Comparison of ENCODE assay signal across 8 cellular contexts in the genomic region with DNA sequence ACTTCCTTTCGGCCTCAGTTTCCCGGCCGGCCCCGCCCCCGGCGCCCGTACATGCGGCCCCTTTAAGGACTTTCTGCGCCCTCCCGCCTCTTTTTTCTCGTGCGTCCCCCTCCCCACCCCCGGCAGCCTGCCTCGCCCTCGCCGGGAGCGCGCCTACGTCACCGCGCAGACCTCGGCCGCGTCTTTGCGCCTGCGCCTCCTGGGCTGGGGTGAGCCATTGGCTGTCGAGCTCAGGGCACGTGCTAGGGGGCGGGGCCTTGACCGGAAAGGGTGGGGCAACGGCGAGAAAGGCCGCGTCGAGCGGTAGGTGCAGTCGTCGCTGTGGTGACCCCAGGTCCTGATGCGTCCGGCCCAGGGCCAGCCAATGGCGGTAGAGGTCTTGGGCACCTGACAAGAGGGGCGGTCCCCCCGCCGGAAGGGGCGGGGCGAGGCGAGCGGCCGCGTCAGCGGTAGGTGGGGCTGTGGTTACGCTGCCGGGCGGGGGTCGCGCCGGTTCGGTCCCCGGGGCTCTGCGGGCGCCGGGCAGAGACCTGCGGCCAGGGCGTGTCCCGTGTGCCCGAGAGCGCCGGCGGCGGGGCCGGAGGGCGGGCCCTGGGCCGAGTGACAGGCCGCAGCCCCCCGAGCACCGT. TPM values are rescaled to one million over a fixed set of nuclear protein-coding genes. Genes with fewer than 3 reads are reported as not detected.
A peak's percentile ranks its signal among the peaks of the same experiment; 100 is the strongest.
DNase-seq lines count a peak whose midpoint lies in the region; ATAC-seq and TF ChIP-seq lines count a peak whose summit lies in the region.

A gene with protein sequence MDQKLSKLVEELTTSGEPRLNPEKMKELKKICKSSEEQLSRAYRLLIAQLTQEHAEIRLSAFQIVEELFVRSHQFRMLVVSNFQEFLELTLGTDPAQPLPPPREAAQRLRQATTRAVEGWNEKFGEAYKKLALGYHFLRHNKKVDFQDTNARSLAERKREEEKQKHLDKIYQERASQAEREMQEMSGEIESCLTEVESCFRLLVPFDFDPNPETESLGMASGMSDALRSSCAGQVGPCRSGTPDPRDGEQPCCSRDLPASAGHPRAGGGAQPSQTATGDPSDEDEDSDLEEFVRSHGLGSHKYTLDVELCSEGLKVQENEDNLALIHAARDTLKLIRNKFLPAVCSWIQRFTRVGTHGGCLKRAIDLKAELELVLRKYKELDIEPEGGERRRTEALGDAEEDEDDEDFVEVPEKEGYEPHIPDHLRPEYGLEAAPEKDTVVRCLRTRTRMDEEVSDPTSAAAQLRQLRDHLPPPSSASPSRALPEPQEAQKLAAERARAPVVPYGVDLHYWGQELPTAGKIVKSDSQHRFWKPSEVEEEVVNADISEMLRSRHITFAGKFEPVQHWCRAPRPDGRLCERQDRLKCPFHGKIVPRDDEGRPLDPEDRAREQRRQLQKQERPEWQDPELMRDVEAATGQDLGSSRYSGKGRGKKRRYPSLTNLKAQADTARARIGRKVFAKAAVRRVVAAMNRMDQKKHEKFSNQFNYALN (plus strand): TSS at position 428 of the 629 bp plus-strand sequence. CDS start 884 bp downstream, outside the sequence.

- under 1% methylated on average over 76 of the region's 76 CpGs for WGBS in liver

- peak within 1 kb of the TSS; percentile 79 to 91 (median 89) for H3K4me3 ChIP-seq in liver (ENCODE audit: low read depth in 1 of 3, low read length in 3 of 3)

- intact Hi-C loops in CD14-positive monocyte (cut with micrococcal nuclease), result loop anchor here (2.0 to 10.0 kb wide), 10 partner anchors 46 to 658 kb away; a partner anchor contains a TSS

- H3K4me1 Mint-ChIP-seq in CD14-positive monocyte, result peaks cover 33% of the 10 kb centered on the region

- DNase-seq in CD14-positive monocyte (ENCODE audit: low spot score), result peak; percentile 100
- DNase-seq in NCI-H82 (lab: John Stamatoyannopoulos, UW), result peak; percentile 99
- DNase-seq in activated CD4-positive, alpha-beta T cell treated with anti-CD3 and anti-CD28 coated beads, Interleukin-2, amount 50 U/mL, for 48 hours, result peak; percentile 100
- peak; percentile 99 to 100 for DNase-seq in dermis microvascular lymphatic vessel endothelial cell (ENCODE audit: low read depth in 2 of 2)
- peak; percentile 100 for DNase-seq in stimulated activated CD4-positive, alpha-beta T cell treated with anti-CD3 and anti-CD28 coated beads, Interleukin-4, amount 100 ng/mL, for 24 hours

- TF ChIP-seq CTCF in CD14-positive monocyte (IDR thresholded peaks at IDR 0.05) (no peak), liver (IDR thresholded peaks at IDR 0.05; ENCODE audit: low read depth, low read length, missing input control) (peak; percentile 1)

- ATAC-seq in GM19397 (IDR thresholded peaks at IDR 0.05; ENCODE audit: unreplicated experiment), result peak; percentile 93
- ATAC-seq in HG03571 (IDR thresholded peaks at IDR 0.05; ENCODE audit: unreplicated experiment), result peak; percentile 88

- H3K27me3 Mint-ChIP-seq in CD14-positive monocyte (ENCODE audit: low read depth in 3 of 3), result peaks cover 0 to 2% (median 0%) of the 10 kb centered on the region in 3 donors

- H3K9me3 ChIP-seq in liver (ENCODE audit: control insufficient read depth in 4 of 4, low read length in 3 of 4), result no peaks in the 10 kb centered on the region

- TF ChIP-seq RAD21 in liver (IDR thresholded peaks at IDR 0.05), result no peak

- H3K27me3 ChIP-seq in liver (ENCODE audit: control insufficient read depth in 4 of 4, insufficient read depth in 4 of 4, low read length in 3 of 4), result no peaks in the 10 kb centered on the region

- H3K27ac ChIP-seq in liver (ENCODE audit: low read depth in 1 of 2, low read length in 2 of 2), result peak within 1 kb of the TSS; percentile 95 to 98

- peaks cover 19 to 41% of the 10 kb centered on the region in 2 donors for H3K36me3 Mint-ChIP-seq in CD14-positive monocyte

- no peaks in the 10 kb centered on the region for H3K36me3 ChIP-seq in liver (ENCODE audit: control insufficient read depth in 4 of 4, insufficient read depth in 3 of 4, low read depth in 1 of 4, low read length in 3 of 4)

- peaks cover 0 to 15% (median 2%) of the 10 kb centered on the region in 7 donors for H3K9me3 Mint-ChIP-seq in CD14-positive monocyte

- peak within 1 kb of the TSS; percentile 90 to 94 for H3K4me3 Mint-ChIP-seq in CD14-positive monocyte

- H3K27ac Mint-ChIP-seq in CD14-positive monocyte, result peak within 1 kb of the TSS; percentile 93 to 98 (median 97)

- H3K9ac ChIP-seq in liver (ENCODE audit: low read depth in 1 of 2, low read length in 2 of 2), result peak within 1 kb of the TSS; percentile 84 to 92

- H3K4me1 ChIP-seq in liver (ENCODE audit: control insufficient read depth in 4 of 4, insufficient read depth in 4 of 4, low read length in 3 of 4), result peaks cover 7 to 26% (median 16%) of the 10 kb centered on the region in 4 donors

TF ChIP-seq in liver, 16 proteins besides CTCF, POLR2A, EP300 and RAD21:
- TF ChIP-seq, protein P1, sequence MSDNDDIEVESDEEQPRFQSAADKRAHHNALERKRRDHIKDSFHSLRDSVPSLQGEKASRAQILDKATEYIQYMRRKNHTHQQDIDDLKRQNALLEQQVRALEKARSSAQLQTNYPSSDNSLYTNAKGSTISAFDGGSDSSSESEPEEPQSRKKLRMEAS (IDR thresholded peaks at IDR 0.05), result no peak
- TF ChIP-seq JUND (IDR thresholded peaks at IDR 0.05), result no peak
- TF ChIP-seq TAF1 (conservative IDR thresholded peaks at IDR 0.05), result no peak
- TF ChIP-seq HNF4A (conservative IDR thresholded peaks at IDR 0.05), result no peak
- peak; percentile 16 for TF ChIP-seq NR2F2 (IDR thresholded peaks at IDR 0.05)
- TF ChIP-seq, protein P2, sequence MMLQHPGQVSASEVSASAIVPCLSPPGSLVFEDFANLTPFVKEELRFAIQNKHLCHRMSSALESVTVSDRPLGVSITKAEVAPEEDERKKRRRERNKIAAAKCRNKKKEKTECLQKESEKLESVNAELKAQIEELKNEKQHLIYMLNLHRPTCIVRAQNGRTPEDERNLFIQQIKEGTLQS (IDR thresholded peaks at IDR 0.05), result no peak
- TF ChIP-seq FOXA2 (IDR thresholded peaks at IDR 0.05), result no peak
- TF ChIP-seq FOXA1 (IDR thresholded peaks at IDR 0.05), result no peak
- TF ChIP-seq, protein P3, sequence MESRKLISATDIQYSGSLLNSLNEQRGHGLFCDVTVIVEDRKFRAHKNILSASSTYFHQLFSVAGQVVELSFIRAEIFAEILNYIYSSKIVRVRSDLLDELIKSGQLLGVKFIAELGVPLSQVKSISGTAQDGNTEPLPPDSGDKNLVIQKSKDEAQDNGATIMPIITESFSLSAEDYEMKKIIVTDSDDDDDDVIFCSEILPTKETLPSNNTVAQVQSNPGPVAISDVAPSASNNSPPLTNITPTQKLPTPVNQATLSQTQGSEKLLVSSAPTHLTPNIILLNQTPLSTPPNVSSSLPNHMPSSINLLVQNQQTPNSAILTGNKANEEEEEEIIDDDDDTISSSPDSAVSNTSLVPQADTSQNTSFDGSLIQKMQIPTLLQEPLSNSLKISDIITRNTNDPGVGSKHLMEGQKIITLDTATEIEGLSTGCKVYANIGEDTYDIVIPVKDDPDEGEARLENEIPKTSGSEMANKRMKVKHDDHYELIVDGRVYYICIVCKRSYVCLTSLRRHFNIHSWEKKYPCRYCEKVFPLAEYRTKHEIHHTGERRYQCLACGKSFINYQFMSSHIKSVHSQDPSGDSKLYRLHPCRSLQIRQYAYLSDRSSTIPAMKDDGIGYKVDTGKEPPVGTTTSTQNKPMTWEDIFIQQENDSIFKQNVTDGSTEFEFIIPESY (IDR thresholded peaks at IDR 0.05), result no peak
- peak; percentile 85 for TF ChIP-seq SP1 (IDR thresholded peaks at IDR 0.05)
- TF ChIP-seq HNF4G (IDR thresholded peaks at IDR 0.05), result no peak
- TF ChIP-seq, protein P4, sequence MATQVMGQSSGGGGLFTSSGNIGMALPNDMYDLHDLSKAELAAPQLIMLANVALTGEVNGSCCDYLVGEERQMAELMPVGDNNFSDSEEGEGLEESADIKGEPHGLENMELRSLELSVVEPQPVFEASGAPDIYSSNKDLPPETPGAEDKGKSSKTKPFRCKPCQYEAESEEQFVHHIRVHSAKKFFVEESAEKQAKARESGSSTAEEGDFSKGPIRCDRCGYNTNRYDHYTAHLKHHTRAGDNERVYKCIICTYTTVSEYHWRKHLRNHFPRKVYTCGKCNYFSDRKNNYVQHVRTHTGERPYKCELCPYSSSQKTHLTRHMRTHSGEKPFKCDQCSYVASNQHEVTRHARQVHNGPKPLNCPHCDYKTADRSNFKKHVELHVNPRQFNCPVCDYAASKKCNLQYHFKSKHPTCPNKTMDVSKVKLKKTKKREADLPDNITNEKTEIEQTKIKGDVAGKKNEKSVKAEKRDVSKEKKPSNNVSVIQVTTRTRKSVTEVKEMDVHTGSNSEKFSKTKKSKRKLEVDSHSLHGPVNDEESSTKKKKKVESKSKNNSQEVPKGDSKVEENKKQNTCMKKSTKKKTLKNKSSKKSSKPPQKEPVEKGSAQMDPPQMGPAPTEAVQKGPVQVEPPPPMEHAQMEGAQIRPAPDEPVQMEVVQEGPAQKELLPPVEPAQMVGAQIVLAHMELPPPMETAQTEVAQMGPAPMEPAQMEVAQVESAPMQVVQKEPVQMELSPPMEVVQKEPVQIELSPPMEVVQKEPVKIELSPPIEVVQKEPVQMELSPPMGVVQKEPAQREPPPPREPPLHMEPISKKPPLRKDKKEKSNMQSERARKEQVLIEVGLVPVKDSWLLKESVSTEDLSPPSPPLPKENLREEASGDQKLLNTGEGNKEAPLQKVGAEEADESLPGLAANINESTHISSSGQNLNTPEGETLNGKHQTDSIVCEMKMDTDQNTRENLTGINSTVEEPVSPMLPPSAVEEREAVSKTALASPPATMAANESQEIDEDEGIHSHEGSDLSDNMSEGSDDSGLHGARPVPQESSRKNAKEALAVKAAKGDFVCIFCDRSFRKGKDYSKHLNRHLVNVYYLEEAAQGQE (IDR thresholded peaks at IDR 0.05), result no peak
- peak in 1 of 2 donors; percentile 10 for TF ChIP-seq RXRA (IDR thresholded peaks at IDR 0.05)
- peak in 1 of 2 donors; percentile 66 for TF ChIP-seq EGR1 (IDR thresholded peaks at IDR 0.05; ENCODE audit: low read depth in 2 of 2)
- peak; percentile 57 to 91 for TF ChIP-seq GABPA (IDR thresholded peaks at IDR 0.05 in 1 of 2, conservative IDR thresholded peaks at IDR 0.05 in 1 of 2)
- peak; percentile 41 for TF ChIP-seq YY1 (IDR thresholded peaks at IDR 0.05)
TF ChIP-seq in liver: peak in this region for 6.

RNA-seq across cellular contexts. Expression of the gene that starts here (rescaled TPM):
- 1 to 10 TPM; 2.6 to 4.8 TPM for polyA plus RNA-seq in CD14-positive monocyte
- 3.1 and 3.7 TPM in 2 replicates for total RNA-seq in dermis microvascular lymphatic vessel endothelial cell
- total RNA-seq in liver, result 10 to 100 TPM in 1 of 2 donors, 1 to 10 TPM in 1; 4.1 to 18.3 TPM
- polyA plus RNA-seq in liver, result 1 to 10 TPM; 2.2 to 3.1 TPM

Comparison
In these comparisons a context has a peak if more than half of its experiments do, and no peak if none do; other contexts are left out.
1. Peak in every context shown above with its lines: DNase-seq, ATAC-seq, H3K4me3 ChIP-seq and H3K27ac ChIP-seq.